ENCODE assay signal across 12 cellular contexts in genomic region chr1:40044065-40044575, GRCh38. TPM values are rescaled to one million over a fixed set of nuclear protein-coding genes. Genes with fewer than 3 reads are reported as not detected.
DNase-seq lines count a peak whose midpoint lies in the region; ATAC-seq, FAIRE-seq and TF ChIP-seq lines count a peak whose summit lies in the region.
"Had no signal": no experiment of that assay in that cellular context is flagged by ENCODE, and none has a peak within 500 bp of the region (broad histone marks: within the 10 kb centered on the region; RNA-seq: fewer than 3 reads in every experiment).

No MANE protein-coding gene starts in this region.

- no peak for DNase-seq in CD8-positive, alpha-beta memory T cell
- DNase-seq in NB4 (ENCODE audit: low read depth) (no peak), chondrocyte (ENCODE audit: low spot score) (no peak), neural crest cell (ENCODE audit: low read depth, low spot score) (no peak), progenitor cell of endocrine pancreas (ENCODE audit: low spot score, unreplicated experiment) (no peak), sciatic nerve (ENCODE audit: low spot score) (no peak), pancreas (no peak)
- DNase-seq: anterior cingulate cortex, NCI-H146 had no signal

- no peaks in the 10 kb centered on the region for H3K27me3 Mint-ChIP-seq in CD8-positive, alpha-beta memory T cell
- H3K27me3 Mint-ChIP-seq in chondrocyte (ENCODE audit: low read depth) (no peaks in the 10 kb centered on the region), neural crest cell (ENCODE audit: low read depth) (no peaks in the 10 kb centered on the region), progenitor cell of endocrine pancreas (no peaks in the 10 kb centered on the region)

- WGBS in pancreas, 2 donors = 60 to 70% methylated on average over 3 of the region's 3 CpGs

- peaks cover 67 to 84% (median 80%) of the 10 kb centered on the region in 3 donors for H3K4me1 Mint-ChIP-seq in CD8-positive, alpha-beta memory T cell
- H3K4me1 Mint-ChIP-seq in chondrocyte (ENCODE audit: low read depth) (peaks cover 79% of the 10 kb centered on the region), neural crest cell (peaks cover 52% of the 10 kb centered on the region), progenitor cell of endocrine pancreas (ENCODE audit: low read depth) (peaks cover 20% of the 10 kb centered on the region)

- TF ChIP-seq POLR2A in NB4 (IDR thresholded peaks at IDR 0.05; ENCODE audit: extremely low read depth, insufficient read length) = no peak

- no peaks in the 10 kb centered on the region for H3K9me3 ChIP-seq in CD8-positive, alpha-beta memory T cell (ENCODE audit: low read length)
- no peaks in the 10 kb centered on the region for H3K9me3 ChIP-seq in pancreas

- intact Hi-C loops in sciatic nerve (cut with DNase I) (no loop called here), pancreas (cut with DNase I) (no loop called here)

- peak overlapping the region; percentile 78 to 96 (median 88) for H3K27ac Mint-ChIP-seq in CD8-positive, alpha-beta memory T cell
- peak overlapping the region; percentile 74 for H3K27ac Mint-ChIP-seq in chondrocyte (ENCODE audit: unreplicated experiment)
- H3K27ac Mint-ChIP-seq in neural crest cell (ENCODE audit: unreplicated experiment) = no peak overlapping the region
- H3K27ac Mint-ChIP-seq in progenitor cell of endocrine pancreas = no peak overlapping the region

- CTCF ChIA-PET in CD8-positive, alpha-beta memory T cell (lab: Charles Lee) = interaction anchor here (1.1 kb wide), 1 partner anchor 9 kb away, joined by 4 read pairs; no protein-coding TSS in a partner anchor

- H3K36me3 Mint-ChIP-seq in CD8-positive, alpha-beta memory T cell = peaks cover 6 to 76% (median 19%) of the 10 kb centered on the region in 3 donors
- H3K36me3 Mint-ChIP-seq in chondrocyte (ENCODE audit: low read depth) = peaks cover 11% of the 10 kb centered on the region
- no peaks in the 10 kb centered on the region for H3K36me3 Mint-ChIP-seq in neural crest cell (ENCODE audit: low read depth)
- H3K36me3 Mint-ChIP-seq in progenitor cell of endocrine pancreas (ENCODE audit: insufficient read depth) = peaks cover 4% of the 10 kb centered on the region

- peak overlapping the region; percentile 34 for H3K4me3 ChIP-seq in CD8-positive, alpha-beta memory T cell (ENCODE audit: low read length)
- H3K4me3 ChIP-seq in NB4 (ENCODE audit: low read depth, low read length) (peak overlapping the region; percentile 14), pancreas (no peak overlapping the region)

- FAIRE-seq in pancreas (lab: Jason Lieb, UNC) = no peak
- FAIRE-seq: D721Med, GM19239 had no signal

- peak overlapping the region; percentile 90 to 98 (median 96) for H3K4me3 Mint-ChIP-seq in CD8-positive, alpha-beta memory T cell
- H3K4me3 Mint-ChIP-seq in chondrocyte (ENCODE audit: unreplicated experiment) = peak overlapping the region; percentile 47
- H3K4me3 Mint-ChIP-seq in neural crest cell = peak overlapping the region; percentile 79
- no peak overlapping the region for H3K4me3 Mint-ChIP-seq in progenitor cell of endocrine pancreas (ENCODE audit: low read depth)

- peaks cover 71% of the 10 kb centered on the region for H3K4me1 ChIP-seq in CD8-positive, alpha-beta memory T cell (ENCODE audit: insufficient read depth, low read length)
- H3K4me1 ChIP-seq in pancreas = peaks cover 12 to 36% (median 14%) of the 10 kb centered on the region in 3 donors

- TF ChIP-seq CTCF in NB4 (IDR thresholded peaks at IDR 0.05; ENCODE audit: low read depth, low read length) (no peak), chondrocyte (IDR thresholded peaks at IDR 0.05) (no peak), neural crest cell (conservative IDR thresholded peaks at IDR 0.05) (no peak), progenitor cell of endocrine pancreas (IDR thresholded peaks at IDR 0.05; ENCODE audit: unreplicated experiment) (no peak), pancreas (IDR thresholded peaks at IDR 0.05) (no peak)

- no peaks in the 10 kb centered on the region for H3K9me3 Mint-ChIP-seq in CD8-positive, alpha-beta memory T cell
- H3K9me3 Mint-ChIP-seq in chondrocyte (ENCODE audit: low read depth) (no peaks in the 10 kb centered on the region), neural crest cell (no peaks in the 10 kb centered on the region), progenitor cell of endocrine pancreas (ENCODE audit: low read depth) (no peaks in the 10 kb centered on the region)

- peak overlapping the region; percentile 14 for H3K27ac ChIP-seq in CD8-positive, alpha-beta memory T cell (ENCODE audit: low read depth, low read length)
- H3K27ac ChIP-seq in pancreas = no peak overlapping the region

- no peaks in the 10 kb centered on the region for H3K27me3 ChIP-seq in CD8-positive, alpha-beta memory T cell (ENCODE audit: insufficient read depth, low read length, poor library complexity, severe bottlenecking)
- H3K27me3 ChIP-seq in pancreas = no peaks in the 10 kb centered on the region

- ATAC-seq in HG02852 (IDR thresholded peaks at IDR 0.05; ENCODE audit: unreplicated experiment) (no peak), sciatic nerve (no peak), pancreas (no peak)

- peaks cover 6% of the 10 kb centered on the region for H3K36me3 ChIP-seq in CD8-positive, alpha-beta memory T cell (ENCODE audit: insufficient read depth, low read length)
- H3K36me3 ChIP-seq in pancreas = no peaks in the 10 kb centered on the region

- POLR2A ChIA-PET in CD8-positive, alpha-beta memory T cell (lab: Charles Lee) = no interaction called here

RNA-seq across cellular contexts. Expression of gene CAP1, which starts 3.6 kb away (rescaled TPM):
- total RNA-seq in CD8-positive, alpha-beta memory T cell = 100 to 1,000 TPM; 519 to 536 TPM
- polyA plus RNA-seq in CD8-positive, alpha-beta memory T cell = 788 TPM
- total RNA-seq in chondrocyte (415 to 576 TPM (median 558 TPM) in 3 replicates), neural crest cell (213 TPM in 2 replicates), progenitor cell of endocrine pancreas (154 and 179 TPM in 2 replicates), sciatic nerve (359 TPM), pancreas (100 to 1,000 TPM in 2 of 6 donors, 10 to 100 TPM in 4; 40.7 to 146 (median 69.5) TPM)
- polyA plus RNA-seq in pancreas = 10 to 100 TPM; 28.5 to 53.2 TPM

RNA-seq across cellular contexts. Expression of gene PPT1, which starts 52.9 kb away (rescaled TPM):
- total RNA-seq in CD8-positive, alpha-beta memory T cell = 100 to 1,000 TPM; 114 to 130 TPM
- polyA plus RNA-seq in CD8-positive, alpha-beta memory T cell = 138 TPM
- 48.3 to 79.0 TPM (median 48.6 TPM) in 3 replicates for total RNA-seq in chondrocyte
- 91.2 and 95.4 TPM in 2 replicates for total RNA-seq in neural crest cell
- 64.6 and 67.3 TPM in 2 replicates for total RNA-seq in progenitor cell of endocrine pancreas
- 80.3 TPM for total RNA-seq in sciatic nerve
- total RNA-seq in pancreas = 10 to 100 TPM; 20.1 to 74.1 (median 32.2) TPM
- 10 to 100 TPM; 21.3 to 50.5 TPM for polyA plus RNA-seq in pancreas

Comparison
In these comparisons a context has a peak if more than half of its experiments do, and no peak if none do; other contexts are left out.
1. H3K4me3 ChIP-seq: peak in CD8-positive, alpha-beta memory T cell (single experiment) and NB4 (single experiment); none in pancreas (0 of 4).
2. H3K27ac Mint-ChIP-seq: peak in CD8-positive, alpha-beta memory T cell (8 of 8) and chondrocyte (single experiment); none in neural crest cell (single experiment) and progenitor cell of endocrine pancreas (single experiment).